Comparison of ENCODE assay signal across 18 cellular contexts in genomic region chr15:101014276-101014675, GRCh38.
DNase-seq lines count a peak whose midpoint lies in the region; ATAC-seq and TF ChIP-seq lines count a peak whose summit lies in the region.
"Had no signal": no experiment of that assay in that cellular context is flagged by ENCODE, and none has a peak within 500 bp of the region (broad histone marks: within the 10 kb centered on the region; RNA-seq: fewer than 3 reads in every experiment).

No MANE protein-coding gene starts in this region.

- POLR2A ChIA-PET in Panc1 (lab: Charles Lee), result no interaction called here

- intact Hi-C loops in Panc1 (cut with micrococcal nuclease; ENCODE audit: unreplicated experiment), result no loop called here
- intact Hi-C loops in left colon (cut with DNase I, micrococcal nuclease), result loop anchor here in 1 of 2 donors (2.0 kb wide), 1 partner anchor 245 kb away; no protein-coding TSS in a partner anchor

- DNase-seq in DMS79 treated with DMSO at 0.1 percent for 48 hours (lab: John Stamatoyannopoulos, UW) (peak; percentile 68), Panc1 (ENCODE audit: low read depth, low spot score) (no peak), left colon (no peak), retina (peak; percentile 69), COLO668 (lab: John Stamatoyannopoulos, UW; ENCODE audit: unreplicated experiment) (no peak)
- DNase-seq: activated naive CD4-positive, alpha-beta T cell treated with anti-CD3 and anti-CD28 coated beads for 36 hours; activated T-cell treated with anti-CD3 and anti-CD28 coated beads, Interleukin-2, amount 50 U/mL, for 1 hour; DMS53; effector CD8-positive, alpha-beta T cell; Karpas-422; kidney glomerular epithelial cell; NCI-H1930; nucleus accumbens; right cardiac atrium had no signal

- BruUV-seq in Panc1 (replicated peaks; lab: Mats Ljungman, UMichigan), result no TSS peak

- CTCF ChIA-PET in Panc1 (lab: Charles Lee), result no interaction called here

- ATAC-seq in Panc1 (0 out of 2 replicates have a peak, but pooled peaks have one; percentile 11), left colon (peak; percentile 4), HG03108 (IDR thresholded peaks at IDR 0.05; ENCODE audit: unreplicated experiment) (no peak), HG03354 (IDR thresholded peaks at IDR 0.05; ENCODE audit: poor library complexity, severe bottlenecking, unreplicated experiment) (no peak)
- ATAC-seq: CD8-positive, alpha-beta T cell had no signal

- no peak overlapping the region for H3K4me3 ChIP-seq in Panc1 (ENCODE audit: low read depth in 2 of 2, low read length in 2 of 2)

- no peak overlapping the region for H3K27ac ChIP-seq in Panc1 (ENCODE audit: low read length)
- H3K27ac ChIP-seq: VCaP had no signal

- H3K4me1 ChIP-seq in Panc1 (ENCODE audit: control insufficient read depth, insufficient read depth, low read length), result no peaks in the 10 kb centered on the region

- no peak for TF ChIP-seq CTCF in Panc1 (IDR thresholded peaks at IDR 0.05)

- in situ Hi-C loops in Panc1 (cut with HindIII; ENCODE audit: low pct_unique_long_range_greater_than_20kb, low sequenced_read_pairs), result no loop called here

- peaks cover 18% of the 10 kb centered on the region for H3K36me3 ChIP-seq in Panc1 (ENCODE audit: control insufficient read depth, insufficient read depth, low read length)

- no peaks in the 10 kb centered on the region for H3K27me3 ChIP-seq in Panc1 (ENCODE audit: control insufficient read depth, insufficient read depth, low read length)

- H3K9me3 ChIP-seq in Panc1 (ENCODE audit: control insufficient read depth, insufficient read depth, low read depth, low read length), result no peaks in the 10 kb centered on the region

Comparison
In these comparisons a context has a peak if more than half of its experiments do, and no peak if none do; other contexts are left out.
1. DNase-seq: peak in DMS79 treated with DMSO at 0.1 percent for 48 hours (single experiment) and retina (single experiment); none in Panc1 (single experiment), left colon (0 of 2) and COLO668 (single experiment).
2. ATAC-seq: peak in Panc1 (single experiment) and left colon (single experiment); none in HG03108 (single experiment) and HG03354 (single experiment).